10 cellular contexts compared by ENCODE assay signal in genomic region chr7:127943541-127944521, GRCh38.
DNase-seq lines count a peak whose midpoint lies in the region; ATAC-seq and TF ChIP-seq lines count a peak whose summit lies in the region.
"Had no signal": no experiment of that assay in that cellular context is flagged by ENCODE, and none has a peak within 500 bp of the region (broad histone marks: within the 10 kb centered on the region; RNA-seq: fewer than 3 reads in every experiment).

No MANE protein-coding gene starts in this region.

- H3K27me3 Mint-ChIP-seq in activated T-cell treated with anti-CD3 and anti-CD28 coated beads, Interleukin-2, amount 50 U/mL, for 24 hours, result no peaks in the 10 kb centered on the region
- H3K27me3 Mint-ChIP-seq in activated T-cell treated with anti-CD3 and anti-CD28 coated beads, Interleukin-2, amount 50 U/mL, for 4 hours (ENCODE audit: low read depth), result no peaks in the 10 kb centered on the region
- H3K27me3 Mint-ChIP-seq in stimulated activated naive B cell treated with anti-CD40 and anti-IgM and Interleukin-4, amounts not matched to agents 10 μg/mL and 1 μg/mL and 100 μg/mL, for 72 hours, result no peaks in the 10 kb centered on the region
- H3K27me3 Mint-ChIP-seq: activated T-helper 17 cell treated with anti-CD3 and anti-CD28 coated beads, Interleukin-2, amount 50 U/mL, for 72 hours had no signal

- no peak overlapping the region for H3K27ac ChIP-seq in gastrocnemius medialis

- H3K27ac Mint-ChIP-seq in activated T-cell treated with anti-CD3 and anti-CD28 coated beads, Interleukin-2, amount 50 U/mL, for 24 hours, result peak overlapping the region; percentile 7
- H3K27ac Mint-ChIP-seq in stimulated activated naive B cell treated with anti-CD40 and anti-IgM and Interleukin-4, amounts not matched to agents 10 μg/mL and 1 μg/mL and 100 μg/mL, for 72 hours, result no peak overlapping the region
- H3K27ac Mint-ChIP-seq: activated T-helper 17 cell treated with anti-CD3 and anti-CD28 coated beads, Interleukin-2, amount 50 U/mL, for 72 hours had no signal

- no peak for TF ChIP-seq POLR2A in gastrocnemius medialis (IDR thresholded peaks at IDR 0.05)

- no peaks in the 10 kb centered on the region for H3K9me3 Mint-ChIP-seq in activated T-cell treated with anti-CD3 and anti-CD28 coated beads, Interleukin-2, amount 50 U/mL, for 24 hours
- H3K9me3 Mint-ChIP-seq in activated T-cell treated with anti-CD3 and anti-CD28 coated beads, Interleukin-2, amount 50 U/mL, for 4 hours, result no peaks in the 10 kb centered on the region
- no peaks in the 10 kb centered on the region for H3K9me3 Mint-ChIP-seq in stimulated activated naive B cell treated with anti-CD40 and anti-IgM and Interleukin-4, amounts not matched to agents 10 μg/mL and 1 μg/mL and 100 μg/mL, for 72 hours
- H3K9me3 Mint-ChIP-seq: activated T-helper 17 cell treated with anti-CD3 and anti-CD28 coated beads, Interleukin-2, amount 50 U/mL, for 72 hours had no signal

- H3K4me3 Mint-ChIP-seq in activated T-cell treated with anti-CD3 and anti-CD28 coated beads, Interleukin-2, amount 50 U/mL, for 24 hours, result no peak overlapping the region
- H3K4me3 Mint-ChIP-seq in activated T-cell treated with anti-CD3 and anti-CD28 coated beads, Interleukin-2, amount 50 U/mL, for 4 hours, result no peak overlapping the region
- H3K4me3 Mint-ChIP-seq in stimulated activated naive B cell treated with anti-CD40 and anti-IgM and Interleukin-4, amounts not matched to agents 10 μg/mL and 1 μg/mL and 100 μg/mL, for 72 hours, result no peak overlapping the region
- H3K4me3 Mint-ChIP-seq: activated T-helper 17 cell treated with anti-CD3 and anti-CD28 coated beads, Interleukin-2, amount 50 U/mL, for 72 hours had no signal

- H3K4me1 ChIP-seq in skeletal muscle satellite cell (ENCODE audit: control insufficient read depth, insufficient read depth, low read length), result peaks cover 39% of the 10 kb centered on the region
- H3K4me1 ChIP-seq in gastrocnemius medialis, result peaks cover 0 to under 1% of the 10 kb centered on the region in 2 donors

- H3K36me3 ChIP-seq in skeletal muscle satellite cell (ENCODE audit: insufficient read depth, low read length), result peaks cover 11% of the 10 kb centered on the region
- no peaks in the 10 kb centered on the region for H3K36me3 ChIP-seq in gastrocnemius medialis

- H3K4me3 ChIP-seq in fibroblast of villous mesenchyme (ENCODE audit: low read depth, low read length) (no peak overlapping the region), skeletal muscle satellite cell (ENCODE audit: low read length) (no peak overlapping the region), gastrocnemius medialis (no peak overlapping the region)
- H3K4me3 ChIP-seq: smooth muscle cell had no signal

- H3K4me2 ChIP-seq in skeletal muscle satellite cell (ENCODE audit: low read length), result peak overlapping the region; percentile 67
- H3K4me2 ChIP-seq: smooth muscle cell had no signal

- intact Hi-C loops in gastrocnemius medialis (cut with DNase I; ENCODE audit: low total_unique reads), result no loop called here

- TF ChIP-seq CTCF in fibroblast of villous mesenchyme (IDR thresholded peaks at IDR 0.05; ENCODE audit: insufficient read depth, low read depth, low read length) (no peak), gastrocnemius medialis (IDR thresholded peaks at IDR 0.05 in 4 of 5, conservative IDR thresholded peaks at IDR 0.05 in 1 of 5) (no peak)

- no peak overlapping the region for H3K9ac ChIP-seq in skeletal muscle satellite cell (ENCODE audit: low read depth, low read length)

- H3K4me1 Mint-ChIP-seq in activated T-cell treated with anti-CD3 and anti-CD28 coated beads, Interleukin-2, amount 50 U/mL, for 24 hours (ENCODE audit: low read depth), result peaks cover 5% of the 10 kb centered on the region
- no peaks in the 10 kb centered on the region for H3K4me1 Mint-ChIP-seq in activated T-cell treated with anti-CD3 and anti-CD28 coated beads, Interleukin-2, amount 50 U/mL, for 4 hours (ENCODE audit: low read depth)
- peaks cover 7 to 17% of the 10 kb centered on the region in 2 donors for H3K4me1 Mint-ChIP-seq in stimulated activated naive B cell treated with anti-CD40 and anti-IgM and Interleukin-4, amounts not matched to agents 10 μg/mL and 1 μg/mL and 100 μg/mL, for 72 hours
- H3K4me1 Mint-ChIP-seq: activated T-helper 17 cell treated with anti-CD3 and anti-CD28 coated beads, Interleukin-2, amount 50 U/mL, for 72 hours had no signal

- H3K36me3 Mint-ChIP-seq in activated T-cell treated with anti-CD3 and anti-CD28 coated beads, Interleukin-2, amount 50 U/mL, for 24 hours (ENCODE audit: low read depth), result peaks cover 89% of the 10 kb centered on the region
- H3K36me3 Mint-ChIP-seq in activated T-cell treated with anti-CD3 and anti-CD28 coated beads, Interleukin-2, amount 50 U/mL, for 4 hours (ENCODE audit: insufficient read depth), result peaks cover 28% of the 10 kb centered on the region
- H3K36me3 Mint-ChIP-seq in stimulated activated naive B cell treated with anti-CD40 and anti-IgM and Interleukin-4, amounts not matched to agents 10 μg/mL and 1 μg/mL and 100 μg/mL, for 72 hours, result peaks cover 36 to 64% of the 10 kb centered on the region in 2 donors

- in situ Hi-C loops in gastrocnemius medialis (cut with MboI; ENCODE audit: low sequenced_read_pairs in 4 of 4), result no loop called here

- no peak for DNase-seq in activated T-cell treated with anti-CD3 and anti-CD28 coated beads, Interleukin-2, amount 50 U/mL, for 24 hours
- no peak for DNase-seq in activated T-cell treated with anti-CD3 and anti-CD28 coated beads, Interleukin-2, amount 50 U/mL, for 4 hours
- peak; percentile 63 for DNase-seq in NCI-H748 treated with DMSO at 0.1 percent for 48 hours (lab: John Stamatoyannopoulos, UW)
- peak; percentile 32 for DNase-seq in fibroblast of villous mesenchyme (ENCODE audit: low read depth)
- DNase-seq in stimulated activated naive B cell treated with anti-CD40 and anti-IgM and Interleukin-4, amounts not matched to agents 10 μg/mL and 1 μg/mL and 100 μg/mL, for 72 hours, result no peak
- DNase-seq in gastrocnemius medialis, result no peak

- H3K27me3 ChIP-seq in skeletal muscle satellite cell (ENCODE audit: control insufficient read depth, insufficient read depth, low read length) (no peaks in the 10 kb centered on the region), gastrocnemius medialis (no peaks in the 10 kb centered on the region)

- H3K9me3 ChIP-seq in skeletal muscle satellite cell (replicated peaks; ENCODE audit: low read length) (no peaks in the 10 kb centered on the region), gastrocnemius medialis (no peaks in the 10 kb centered on the region)

- no peak for ATAC-seq in activated T-cell treated with anti-CD3 and anti-CD28 coated beads, Interleukin-2, amount 50 U/mL, for 4 hours
- ATAC-seq in HG03354 (IDR thresholded peaks at IDR 0.05; ENCODE audit: poor library complexity, severe bottlenecking, unreplicated experiment), result no peak
- no peak for ATAC-seq in stimulated activated naive B cell treated with anti-CD40 and anti-IgM and Interleukin-4, amounts not matched to agents 10 μg/mL and 1 μg/mL and 100 μg/mL, for 72 hours (replicated peaks)
- ATAC-seq in gastrocnemius medialis, result no peak
- ATAC-seq: activated T-helper 17 cell treated with anti-CD3 and anti-CD28 coated beads, Interleukin-2, amount 50 U/mL, for 72 hours had no signal

Comparison
In these comparisons a context has a peak if more than half of its experiments do, and no peak if none do; other contexts are left out.
1. DNase-seq: peak in NCI-H748 treated with DMSO at 0.1 percent for 48 hours (single experiment) and fibroblast of villous mesenchyme (single experiment); none in activated T-cell treated with anti-CD3 and anti-CD28 coated beads, Interleukin-2, amount 50 U/mL, for 24 hours (single experiment), activated T-cell treated with anti-CD3 and anti-CD28 coated beads, Interleukin-2, amount 50 U/mL, for 4 hours (single experiment), stimulated activated naive B cell treated with anti-CD40 and anti-IgM and Interleukin-4, amounts not matched to agents 10 μg/mL and 1 μg/mL and 100 μg/mL, for 72 hours (single experiment) and gastrocnemius medialis (0 of 2).